10 cellular contexts compared by ENCODE assay signal in genomic region chr9:112925058-112925641, GRCh38. TPM values are rescaled to one million over a fixed set of nuclear protein-coding genes. Genes with fewer than 3 reads are reported as not detected.
DNase-seq lines count a peak whose midpoint lies in the region; ATAC-seq and TF ChIP-seq lines count a peak whose summit lies in the region.
"Had no signal": no experiment of that assay in that cellular context is flagged by ENCODE, and none has a peak within 500 bp of the region (broad histone marks: within the 10 kb centered on the region; RNA-seq: fewer than 3 reads in every experiment).

No MANE protein-coding gene starts in this region.

- peak; percentile 35 for TF ChIP-seq CTCF in fibroblast of pulmonary artery (IDR thresholded peaks at IDR 0.05; ENCODE audit: low read length, missing control alignments)

- no peak overlapping the region for H3K4me3 ChIP-seq in fibroblast of pulmonary artery (replicated peaks; ENCODE audit: low read depth, low read length)

- peak; percentile 49 for DNase-seq in Daoy (ENCODE audit: low read depth)
- peak; percentile 28 for DNase-seq in RPMI8226
- DNase-seq in fibroblast of pulmonary artery (ENCODE audit: low read depth): peak; percentile 47
- DNase-seq in superior temporal gyrus (ENCODE audit: extremely low spot score): peak; percentile 45
- no peak for DNase-seq in cerebellar nuclear complex (lab: John Stamatoyannopoulos, UW)
- no peak for DNase-seq in NCI-H446 treated with DMSO at 0.1 percent for 48 hours (lab: John Stamatoyannopoulos, UW)
- DNase-seq: activated B cell treated with CpG ODN at 0.5 μM for 24 hours had no signal

- ATAC-seq in GM21529 (IDR thresholded peaks at IDR 0.05; ENCODE audit: unreplicated experiment): no peak

- no peak for TF ChIP-seq EP300 in Ishikawa (IDR thresholded peaks at IDR 0.05; ENCODE audit: borderline replicate concordance)

- peak; percentile 74 for TF ChIP-seq RAD21 in Ishikawa (IDR thresholded peaks at IDR 0.05; ENCODE audit: low read depth)

TF ChIP-seq in Ishikawa, 13 proteins besides CTCF, POLR2A, EP300 and RAD21:
- TF ChIP-seq MAX (IDR thresholded peaks at IDR 0.05) (no peak), TEAD4 (IDR thresholded peaks at IDR 0.05) (no peak), NFIC (IDR thresholded peaks at IDR 0.05) (no peak), YY1 (IDR thresholded peaks at IDR 0.05; ENCODE audit: low read depth) (no peak), REST (IDR thresholded peaks at IDR 0.05; ENCODE audit: low read depth) (no peak), EGR1 (IDR thresholded peaks at IDR 0.05) (no peak)

RNA-seq across cellular contexts. Expression of gene SLC46A2, which starts 34.5 kb away (rescaled TPM):
- not detected in 2 replicates for total RNA-seq in Daoy (2014; rRNA removed; shearing (Covaris generic))
- total RNA-seq: activated B cell treated with CpG ODN at 0.5 μM for 24 hours, pulmonary artery endothelial cell had no signal

Comparison
In these comparisons a context has a peak if more than half of its experiments do, and no peak if none do; other contexts are left out.
1. DNase-seq: peak in Daoy (single experiment), RPMI8226 (single experiment), fibroblast of pulmonary artery (single experiment) and superior temporal gyrus (single experiment); none in cerebellar nuclear complex (0 of 2) and NCI-H446 treated with DMSO at 0.1 percent for 48 hours (single experiment).